Comparison of ENCODE assay signal across 8 cellular contexts in the genomic region with DNA sequence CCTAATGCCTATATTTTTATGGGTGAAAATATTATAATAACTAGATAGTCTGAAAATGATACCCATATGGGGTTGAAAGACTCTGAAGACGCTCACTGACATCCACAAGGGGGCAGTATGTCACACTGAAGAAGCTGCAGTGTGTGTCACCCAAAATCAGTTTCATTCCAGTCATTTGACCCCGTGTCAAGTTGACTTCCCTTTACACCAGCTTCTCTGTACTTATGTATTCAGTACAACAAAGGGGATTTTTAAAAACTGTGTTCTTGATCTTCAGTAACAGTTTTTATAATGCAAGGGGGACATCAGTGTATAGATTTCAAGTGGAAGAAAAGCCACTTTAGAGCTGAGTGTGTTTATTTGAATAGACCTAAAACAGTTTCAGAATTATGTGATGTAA. TPM values are rescaled to one million over a fixed set of nuclear protein-coding genes. Genes with fewer than 3 reads are reported as not detected.
DNase-seq lines count a peak whose midpoint lies in the region; ATAC-seq, FAIRE-seq and TF ChIP-seq lines count a peak whose summit lies in the region.

No MANE protein-coding gene starts in this region.

- no peak overlapping the region for H2BK5ac ChIP-seq in mesenchymal stem cell (ENCODE audit: low read depth, low read length, poor library complexity, severe bottlenecking)

- no peak overlapping the region for H2AK5ac ChIP-seq in mesenchymal stem cell (ENCODE audit: low read length, severe bottlenecking)

- no peak overlapping the region for H3K4ac ChIP-seq in mesenchymal stem cell (ENCODE audit: low read depth in 1 of 2, low read length in 2 of 2)

- no peak overlapping the region for H3K23ac ChIP-seq in mesenchymal stem cell (ENCODE audit: low read length in 2 of 2)

- H3K4me1 ChIP-seq in mesenchymal stem cell (ENCODE audit: control insufficient read depth, insufficient read depth, low read depth, low read length), result peaks cover 2% of the 10 kb centered on the region

- H4K8ac ChIP-seq in mesenchymal stem cell (ENCODE audit: low read length), result no peak overlapping the region

- no peak overlapping the region for H2BK120ac ChIP-seq in mesenchymal stem cell (ENCODE audit: low read depth, low read length)

- no peak overlapping the region for H3K27ac ChIP-seq in mesenchymal stem cell (ENCODE audit: low read length, poor library complexity, severe bottlenecking)

- H3K79me1 ChIP-seq in mesenchymal stem cell (replicated peaks; ENCODE audit: low read length, poor library complexity, severe bottlenecking), result peaks cover 6% of the 10 kb centered on the region

- H3K18ac ChIP-seq in mesenchymal stem cell (ENCODE audit: low read depth in 1 of 2, low read length in 2 of 2), result no peak overlapping the region

- peaks cover 0 to 11% of the 10 kb centered on the region in 2 experiments for H3K36me3 ChIP-seq in mesenchymal stem cell (ENCODE audit: control insufficient read depth in 1 of 2, insufficient read depth in 2 of 2, low read depth in 1 of 2, low read length in 2 of 2)

- no peak overlapping the region for H2BK12ac ChIP-seq in mesenchymal stem cell (ENCODE audit: low read length in 2 of 2)

- POLR2A ChIA-PET in AG04449 (lab: Yijun Ruan, JAX), result no interaction called here
- POLR2A ChIA-PET in WTC11 (lab: Charles Lee), result interaction anchor here (1.0 to 1.2 kb wide), 2 partner anchors 18 to 64 kb away, joined by 5 to 7 read pairs; a partner anchor contains a TSS

- CTCF ChIA-PET in AG04449 (lab: Yijun Ruan, JAX), result interaction anchor here (0.6 to 6.7 kb wide), 36 partner anchors 8 to 492 kb away, joined by 3 to 109 read pairs (median 6); a partner anchor contains a TSS
- CTCF ChIA-PET in WTC11 (lab: Charles Lee), result interaction anchor here (0.5 to 2.5 kb wide), 33 partner anchors 8 to 157 kb away, joined by 3 to 25 read pairs (median 5); a partner anchor contains a TSS

- no peak overlapping the region for H3K9ac ChIP-seq in mesenchymal stem cell (ENCODE audit: low read length)

- ATAC-seq in HG02759 (IDR thresholded peaks at IDR 0.05; ENCODE audit: unreplicated experiment), result peak; percentile 73
- ATAC-seq in WTC11, result peak; percentile 78

- TF ChIP-seq CTCF in AG04449 (IDR thresholded peaks at IDR 0.05; ENCODE audit: insufficient read depth, low read length, missing control alignments) (peak; percentile 72), GM13976 (IDR thresholded peaks at IDR 0.05; ENCODE audit: borderline replicate concordance, control extremely low read depth, extremely low read depth, insufficient read depth, missing control alignments) (peak; percentile 68), WTC11 (IDR thresholded peaks at IDR 0.05) (peak; percentile 49; the same call in 1 of the 2 replicates)

- no peak overlapping the region for H4K91ac ChIP-seq in mesenchymal stem cell (ENCODE audit: low read length)

- WGBS in mesenchymal stem cell, result 0% methylated on average over 1 of the region's 2 CpGs

- no peak overlapping the region for H2AFZ ChIP-seq in mesenchymal stem cell (ENCODE audit: low read depth, low read length)

- no peak overlapping the region for H3K4me2 ChIP-seq in mesenchymal stem cell (ENCODE audit: low read length, poor library complexity, severe bottlenecking)

- FAIRE-seq in colon (lab: Jason Lieb, UNC), result peak; percentile 45

- H3K4me3 ChIP-seq in AG04449 (ENCODE audit: low read depth, low read length) (no peak overlapping the region), mesenchymal stem cell (ENCODE audit: insufficient read depth in 1 of 2, low read depth in 1 of 2, low read length in 2 of 2) (no peak overlapping the region)

- in situ Hi-C loops in GM13976 (cut with MboI; ENCODE audit: low sequenced_read_pairs, unreplicated experiment), result loop anchor here (25.0 kb wide), 1 partner anchor 407 kb away; no protein-coding TSS in a partner anchor

- H3K27me3 Mint-ChIP-seq in WTC11 (ENCODE audit: low read depth), result no peaks in the 10 kb centered on the region

- H3K4me3 Mint-ChIP-seq in WTC11, result no peak overlapping the region

- no peaks in the 10 kb centered on the region for H3K36me3 Mint-ChIP-seq in WTC11

- no peak overlapping the region for H2BK15ac ChIP-seq in mesenchymal stem cell (ENCODE audit: low read depth, poor library complexity, severe bottlenecking)

- no peak overlapping the region for H3K27ac Mint-ChIP-seq in WTC11

- H3K14ac ChIP-seq in mesenchymal stem cell (ENCODE audit: low read length in 2 of 2), result no peak overlapping the region

- peaks cover 6% of the 10 kb centered on the region for H3K4me1 Mint-ChIP-seq in WTC11

- no peaks in the 10 kb centered on the region for H3K9me3 Mint-ChIP-seq in WTC11

- H3K9me3 ChIP-seq in mesenchymal stem cell (ENCODE audit: control insufficient read depth, low read length), result no peaks in the 10 kb centered on the region

- peaks cover 0 to 13% of the 10 kb centered on the region in 2 experiments for H3K27me3 ChIP-seq in mesenchymal stem cell (ENCODE audit: control insufficient read depth in 1 of 2, insufficient read depth in 1 of 2, low read length in 2 of 2)

- DNase-seq in AG04449 (ENCODE audit: low read depth, low spot score) (no peak), GM13976 (ENCODE audit: low spot score) (peak; percentile 74), NCI-H1048 (lab: John Stamatoyannopoulos, UW) (peak; percentile 14), WTC11 (ENCODE audit: low spot score) (peak; percentile 52), mesenchymal stem cell (peak; percentile 68)
- DNase-seq in stimulated activated CD8-positive, alpha-beta memory T cell treated with anti-CD3 and anti-CD28 coated beads, Interleukin-7, amount 100 ng/mL, for 1 hour (ENCODE audit: low read depth in 2 of 2), result peak; percentile 11 to 19

TF ChIP-seq in WTC11, 78 proteins besides CTCF, POLR2A, EP300 and RAD21:
- no peak for TF ChIP-seq SMAD4 (CRISPR knock-in tag; IDR thresholded peaks at IDR 0.05)
- no peak for TF ChIP-seq TEAD4 (CRISPR knock-in tag; IDR thresholded peaks at IDR 0.05)
- TF ChIP-seq FOXK1 (CRISPR knock-in tag; IDR thresholded peaks at IDR 0.05), result no peak
- no peak for TF ChIP-seq CBFB (CRISPR knock-in tag; IDR thresholded peaks at IDR 0.05; ENCODE audit: low read depth)
- no peak for TF ChIP-seq RORB (CRISPR knock-in tag; IDR thresholded peaks at IDR 0.05)
- no peak for TF ChIP-seq SOX15 (CRISPR knock-in tag; IDR thresholded peaks at IDR 0.05)
- TF ChIP-seq, protein P1, sequence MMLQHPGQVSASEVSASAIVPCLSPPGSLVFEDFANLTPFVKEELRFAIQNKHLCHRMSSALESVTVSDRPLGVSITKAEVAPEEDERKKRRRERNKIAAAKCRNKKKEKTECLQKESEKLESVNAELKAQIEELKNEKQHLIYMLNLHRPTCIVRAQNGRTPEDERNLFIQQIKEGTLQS (CRISPR knock-in tag; conservative IDR thresholded peaks at IDR 0.05), result no peak
- TF ChIP-seq, protein P2, sequence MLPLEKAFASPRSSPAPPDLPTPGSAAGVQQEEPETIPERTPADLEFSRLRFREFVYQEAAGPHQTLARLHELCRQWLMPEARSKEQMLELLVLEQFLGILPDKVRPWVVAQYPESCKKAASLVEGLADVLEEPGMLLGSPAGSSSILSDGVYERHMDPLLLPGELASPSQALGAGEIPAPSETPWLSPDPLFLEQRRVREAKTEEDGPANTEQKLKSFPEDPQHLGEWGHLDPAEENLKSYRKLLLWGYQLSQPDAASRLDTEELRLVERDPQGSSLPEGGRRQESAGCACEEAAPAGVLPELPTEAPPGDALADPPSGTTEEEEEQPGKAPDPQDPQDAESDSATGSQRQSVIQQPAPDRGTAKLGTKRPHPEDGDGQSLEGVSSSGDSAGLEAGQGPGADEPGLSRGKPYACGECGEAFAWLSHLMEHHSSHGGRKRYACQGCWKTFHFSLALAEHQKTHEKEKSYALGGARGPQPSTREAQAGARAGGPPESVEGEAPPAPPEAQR (CRISPR knock-in tag; IDR thresholded peaks at IDR 0.05), result no peak
- TF ChIP-seq, protein P3, sequence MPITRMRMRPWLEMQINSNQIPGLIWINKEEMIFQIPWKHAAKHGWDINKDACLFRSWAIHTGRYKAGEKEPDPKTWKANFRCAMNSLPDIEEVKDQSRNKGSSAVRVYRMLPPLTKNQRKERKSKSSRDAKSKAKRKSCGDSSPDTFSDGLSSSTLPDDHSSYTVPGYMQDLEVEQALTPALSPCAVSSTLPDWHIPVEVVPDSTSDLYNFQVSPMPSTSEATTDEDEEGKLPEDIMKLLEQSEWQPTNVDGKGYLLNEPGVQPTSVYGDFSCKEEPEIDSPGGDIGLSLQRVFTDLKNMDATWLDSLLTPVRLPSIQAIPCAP (CRISPR knock-in tag; IDR thresholded peaks at IDR 0.05), result no peak
- no peak for TF ChIP-seq ATF1 (CRISPR knock-in tag; IDR thresholded peaks at IDR 0.05)
- TF ChIP-seq, protein P4, sequence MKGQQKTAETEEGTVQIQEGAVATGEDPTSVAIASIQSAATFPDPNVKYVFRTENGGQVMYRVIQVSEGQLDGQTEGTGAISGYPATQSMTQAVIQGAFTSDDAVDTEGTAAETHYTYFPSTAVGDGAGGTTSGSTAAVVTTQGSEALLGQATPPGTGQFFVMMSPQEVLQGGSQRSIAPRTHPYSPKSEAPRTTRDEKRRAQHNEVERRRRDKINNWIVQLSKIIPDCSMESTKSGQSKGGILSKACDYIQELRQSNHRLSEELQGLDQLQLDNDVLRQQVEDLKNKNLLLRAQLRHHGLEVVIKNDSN (CRISPR knock-in tag; IDR thresholded peaks at IDR 0.05), result no peak
- TF ChIP-seq, protein P5, sequence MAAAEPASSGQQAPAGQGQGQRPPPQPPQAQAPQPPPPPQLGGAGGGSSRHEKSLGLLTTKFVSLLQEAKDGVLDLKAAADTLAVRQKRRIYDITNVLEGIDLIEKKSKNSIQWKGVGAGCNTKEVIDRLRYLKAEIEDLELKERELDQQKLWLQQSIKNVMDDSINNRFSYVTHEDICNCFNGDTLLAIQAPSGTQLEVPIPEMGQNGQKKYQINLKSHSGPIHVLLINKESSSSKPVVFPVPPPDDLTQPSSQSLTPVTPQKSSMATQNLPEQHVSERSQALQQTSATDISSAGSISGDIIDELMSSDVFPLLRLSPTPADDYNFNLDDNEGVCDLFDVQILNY (CRISPR knock-in tag; IDR thresholded peaks at IDR 0.05), result no peak

RNA-seq across cellular contexts. Expression of a gene that starts 19.3 kb away (rescaled TPM):
- 10.2 to 12.9 TPM (median 11.1 TPM) in 3 replicates for total RNA-seq in WTC11 (2021)
- 0.83 TPM for polyA plus RNA-seq in mesenchymal stem cell (2013, experiment 1 of 2)
- polyA plus RNA-seq in mesenchymal stem cell (2013, experiment 2 of 2), result 0.88 TPM
